Comparison of ENCODE assay signal across 23 cellular contexts in the genomic region with DNA sequence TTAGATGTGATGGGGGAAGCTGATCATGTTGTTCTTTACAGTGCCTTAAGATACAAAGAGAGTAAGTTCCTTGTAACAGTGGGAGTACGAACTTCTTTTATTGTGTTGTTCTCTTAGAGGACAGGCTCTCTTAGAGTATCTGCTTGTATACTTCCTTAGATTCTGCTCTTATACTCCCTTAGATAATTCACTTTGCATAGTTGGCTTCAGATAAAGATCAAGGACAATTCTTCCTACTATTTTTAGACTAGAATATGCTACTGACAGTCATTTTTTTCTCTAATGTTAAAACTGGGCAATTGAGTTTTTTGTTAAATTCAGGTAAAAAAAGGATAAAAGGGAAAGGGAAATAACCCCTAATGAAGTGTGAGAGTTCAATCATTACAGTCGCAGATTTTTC.
"Had no signal": no experiment of that assay in that cellular context is flagged by ENCODE, and none has a peak within 500 bp of the region (broad histone marks: within the 10 kb centered on the region; RNA-seq: fewer than 3 reads in every experiment).

No MANE protein-coding gene starts in this region.

- H3K27ac ChIP-seq: SJSA1 had no signal

- ATAC-seq: activated T-cell treated with anti-CD3 and anti-CD28 coated beads, Interleukin-2, amount 50 U/mL, for 4 hours had no signal

- FAIRE-seq: astrocyte, RCC 7860 had no signal

- H3K36me3 ChIP-seq: SJSA1 had no signal

- H3K9me3 ChIP-seq: SJSA1 had no signal

- DNase-seq: activated B cell treated with CpG ODN at 0.5 μM for 24 hours; activated CD4-positive, alpha-beta T cell treated with anti-CD3 and anti-CD28 coated beads for 1 hour; activated CD4-positive, alpha-beta T cell treated with anti-CD3 and anti-CD28 coated beads, Interleukin-2, amount 10 ng/mL, durations not matched to agents 24 days and 14 days; activated CD4-positive, alpha-beta T cell treated with anti-CD3 and anti-CD28 coated beads, Interleukin-2, amount 50 U/mL, for 48 hours; activated CD8-positive, alpha-beta memory T cell treated with anti-CD3 and anti-CD28 coated beads for 24 hours; activated effector memory CD4-positive, alpha-beta T cell treated with anti-CD3 and anti-CD28 coated beads, Interleukin-2, amount 50 U/mL, for 16 hours; activated naive CD4-positive, alpha-beta T cell treated with anti-CD3 and anti-CD28 coated beads for 36 hours; activated T-cell treated with anti-CD3 and anti-CD28 coated beads, Interleukin-2, amount 50 U/mL, for 4 hours; amygdala; KBM-7; NCI-H1048; NCI-H146; NCI-H187 treated with DMSO at 0.1 percent for 48 hours; NCI-H2081 treated with DMSO at 0.1 percent for 48 hours; NCI-H2171; NCI-H226; NCI-H526; NCI-H82; SHP77; T-helper 1 cell had no signal

- H3K4me3 ChIP-seq: SJSA1 had no signal

- H3K27me3 ChIP-seq: SJSA1 had no signal

- H3K4me1 ChIP-seq: SJSA1 had no signal
